19 cellular contexts compared by ENCODE assay signal in the genomic region with DNA sequence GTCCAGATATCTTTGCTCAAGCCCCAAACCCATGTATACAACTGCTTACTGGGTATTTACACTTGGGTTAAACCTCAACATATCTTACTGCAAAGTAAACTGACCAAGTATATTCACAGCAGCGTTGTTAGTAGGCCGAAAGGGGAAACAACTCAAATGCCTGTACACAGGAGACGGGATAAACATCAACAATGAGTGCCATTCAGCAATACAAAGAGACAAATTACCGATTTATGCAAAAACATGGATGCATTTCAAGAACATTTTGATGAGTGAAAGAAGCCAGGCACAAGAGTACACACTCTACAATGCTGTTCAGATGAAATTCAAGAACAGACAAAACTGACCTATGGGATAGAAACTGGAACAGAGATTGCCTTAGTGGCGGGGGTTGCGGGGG.
"Had no signal": no experiment of that assay in that cellular context is flagged by ENCODE, and none has a peak within 500 bp of the region (broad histone marks: within the 10 kb centered on the region; RNA-seq: fewer than 3 reads in every experiment).

No MANE protein-coding gene starts in this region.

- H3K4me1 ChIP-seq: colonic mucosa, lower lobe of right lung had no signal

- H3K27ac ChIP-seq: cardiac muscle cell, colonic mucosa, left ventricle myocardium inferior, lower lobe of right lung had no signal

- H3K27ac Mint-ChIP-seq: progenitor cell of endocrine pancreas; stimulated activated naive CD8-positive, alpha-beta T cell treated with anti-CD3 and anti-CD28 coated beads, Interleukin-15, Interleukin-2, amounts not matched to agents 100 ng/mL and 50 ng/mL, for 24 hours had no signal

- H3K27me3 ChIP-seq: cardiac muscle cell, colonic mucosa had no signal

- H3K27me3 Mint-ChIP-seq: naive thymus-derived CD8-positive, alpha-beta T cell; stimulated activated naive CD8-positive, alpha-beta T cell treated with anti-CD3 and anti-CD28 coated beads, Interleukin-15, Interleukin-2, amounts not matched to agents 100 ng/mL and 50 ng/mL, for 24 hours had no signal

- FAIRE-seq: keratinocyte, small intestine had no signal

- ATAC-seq: heart right ventricle; lower lobe of right lung; naive thymus-derived CD8-positive, alpha-beta T cell; right cardiac atrium had no signal

- H3K36me3 ChIP-seq: cardiac muscle cell, colonic mucosa, left ventricle myocardium inferior had no signal

- DNase-seq: cerebellar nuclear complex; colonic mucosa; dermis blood vessel endothelial cell; effector CD4-positive, alpha-beta T cell; foreskin melanocyte; heart right ventricle; left cardiac atrium; left ventricle myocardium inferior; lower lobe of right lung; mesenchymal stem cell; naive thymus-derived CD8-positive, alpha-beta T cell; right cardiac atrium; small intestine; stimulated activated CD4-positive, alpha-beta T cell treated with anti-CD3 and anti-CD28 coated beads, Interleukin-12 subunit alpha, Interleukin-12 subunit beta, amount 100 ng/mL, for 4 hours; trophoblast cell had no signal

- H3K4me3 Mint-ChIP-seq: naive thymus-derived CD8-positive, alpha-beta T cell; stimulated activated naive CD8-positive, alpha-beta T cell treated with anti-CD3 and anti-CD28 coated beads, Interleukin-15, Interleukin-2, amounts not matched to agents 100 ng/mL and 50 ng/mL, for 24 hours had no signal

- H3K9me3 Mint-ChIP-seq: naive thymus-derived CD8-positive, alpha-beta T cell; stimulated activated naive CD8-positive, alpha-beta T cell treated with anti-CD3 and anti-CD28 coated beads, Interleukin-15, Interleukin-2, amounts not matched to agents 100 ng/mL and 50 ng/mL, for 24 hours had no signal

- H3K9me3 ChIP-seq: colonic mucosa, heart right ventricle, left ventricle myocardium inferior, lower lobe of right lung had no signal

- H3K4me3 ChIP-seq: cardiac muscle cell, colonic mucosa, heart right ventricle, left ventricle myocardium inferior, lower lobe of right lung had no signal
